Comparison of ENCODE assay signal across 10 cellular contexts in the genomic region with DNA sequence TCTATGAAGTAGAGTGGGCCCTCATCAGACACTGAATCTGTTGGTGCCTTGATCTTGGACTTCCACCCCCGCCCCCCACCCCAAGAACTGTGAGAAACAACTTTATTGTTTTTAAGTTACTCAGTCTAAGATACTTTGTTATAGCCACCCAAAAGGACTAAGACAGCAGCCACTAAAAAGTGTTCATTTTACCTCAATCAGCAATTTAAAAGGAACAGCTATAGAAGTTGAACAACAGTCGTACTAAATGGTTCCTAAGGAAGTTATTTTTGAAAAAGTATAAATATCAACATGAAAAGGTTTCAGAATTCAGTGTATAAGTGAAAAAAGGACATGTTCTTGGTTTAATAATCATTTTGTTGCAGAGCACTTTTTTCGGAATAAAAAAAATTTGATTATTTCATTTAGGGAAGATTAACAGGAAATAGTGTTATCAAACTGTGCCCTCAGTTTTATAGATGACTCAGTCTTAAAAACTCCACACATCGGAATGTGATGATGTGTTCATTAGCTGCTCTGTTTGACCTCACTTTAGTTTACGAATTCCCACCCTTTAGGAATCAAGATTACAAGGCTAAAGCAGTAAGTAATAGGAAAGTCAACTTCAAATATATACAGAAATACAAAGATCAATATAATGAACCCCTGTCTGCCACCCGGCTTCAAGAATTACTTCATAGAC.
DNase-seq lines count a peak whose midpoint lies in the region; ATAC-seq and TF ChIP-seq lines count a peak whose summit lies in the region.
"Had no signal": no experiment of that assay in that cellular context is flagged by ENCODE, and none has a peak within 500 bp of the region (broad histone marks: within the 10 kb centered on the region; RNA-seq: fewer than 3 reads in every experiment).

No MANE protein-coding gene starts in this region.

- H3K4me3 ChIP-seq in PC-3 (ENCODE audit: low read length) (no peak overlapping the region), epithelial cell of proximal tubule (ENCODE audit: low read depth, low read length) (no peak overlapping the region), mesodermal cell (ENCODE audit: extremely low read depth, insufficient read depth, low read length, poor library complexity, severe bottlenecking) (no peak overlapping the region)
- H3K4me3 ChIP-seq: HAP-1 had no signal

- ATAC-seq in PC-3, result no peak
- ATAC-seq in HG02970 (IDR thresholded peaks at IDR 0.05; ENCODE audit: low FRiP score, unreplicated experiment), result no peak
- no peak for ATAC-seq in HG03175 (IDR thresholded peaks at IDR 0.05; ENCODE audit: unreplicated experiment)
- no peak for ATAC-seq in HG03521 (IDR thresholded peaks at IDR 0.05; ENCODE audit: unreplicated experiment)

- H3K27me3 ChIP-seq in PC-3 (ENCODE audit: low read length), result no peaks in the 10 kb centered on the region

- H3K36me3 Mint-ChIP-seq in activated naive CD4-positive, alpha-beta T cell treated with anti-CD3 and anti-CD28 coated beads, Interleukin-2, amount 10 ng/mL, durations not matched to agents 7 days and 5 days, result peaks cover 47% of the 10 kb centered on the region

- H3K9me3 Mint-ChIP-seq in activated naive CD4-positive, alpha-beta T cell treated with anti-CD3 and anti-CD28 coated beads, Interleukin-2, amount 10 ng/mL, durations not matched to agents 7 days and 5 days, result peaks cover 12% of the 10 kb centered on the region

- DNase-seq in Caki2 (ENCODE audit: low read depth) (peak; percentile 46), PC-3 (peak; percentile 36), epithelial cell of proximal tubule (ENCODE audit: low read depth) (peak; percentile 66)
- no peak for DNase-seq in activated naive CD4-positive, alpha-beta T cell treated with anti-CD3 and anti-CD28 coated beads, Interleukin-2, amount 10 ng/mL, durations not matched to agents 7 days and 5 days
- DNase-seq: NCI-H1048 had no signal

- no peaks in the 10 kb centered on the region for H4K20me1 ChIP-seq in PC-3 (ENCODE audit: low read length)

- CTCF ChIA-PET in PC-3 (lab: Charles Lee), result interaction anchor here (0.7 kb wide), 1 partner anchor 60 kb away, joined by 3 read pairs; no protein-coding TSS in a partner anchor
- CTCF ChIA-PET in activated naive CD4-positive, alpha-beta T cell treated with anti-CD3 and anti-CD28 coated beads, Interleukin-2, amount 10 ng/mL, durations not matched to agents 7 days and 5 days (lab: Charles Lee), result no interaction called here

- H3K4me1 Mint-ChIP-seq in activated naive CD4-positive, alpha-beta T cell treated with anti-CD3 and anti-CD28 coated beads, Interleukin-2, amount 10 ng/mL, durations not matched to agents 7 days and 5 days, result no peaks in the 10 kb centered on the region

- WGBS in mesodermal cell (ENCODE audit: insufficient coverage in 2 of 2), 2 experiments, result 90 to 100% methylated on average over 1 to 4 of the region's 6 CpGs

- H3K79me2 ChIP-seq in PC-3 (ENCODE audit: low read length), result no peaks in the 10 kb centered on the region

- BruUV-seq in PC-3 (replicated peaks; lab: Mats Ljungman, UMichigan), result no TSS peak

- TF ChIP-seq CTCF in PC-3 (conservative IDR thresholded peaks at IDR 0.05; ENCODE audit: low read depth, low read length) (no peak), epithelial cell of proximal tubule (conservative IDR thresholded peaks at IDR 0.05; ENCODE audit: low read depth, low read length) (no peak)

- no peak overlapping the region for H3K27ac Mint-ChIP-seq in activated naive CD4-positive, alpha-beta T cell treated with anti-CD3 and anti-CD28 coated beads, Interleukin-2, amount 10 ng/mL, durations not matched to agents 7 days and 5 days

- H3K36me3 ChIP-seq in PC-3 (ENCODE audit: low read depth, low read length) (no peaks in the 10 kb centered on the region), mesodermal cell (ENCODE audit: control insufficient read depth, insufficient read depth, low read length) (peaks cover 16% of the 10 kb centered on the region)
- H3K36me3 ChIP-seq: HAP-1 had no signal

- no peak overlapping the region for H3K4me3 Mint-ChIP-seq in activated naive CD4-positive, alpha-beta T cell treated with anti-CD3 and anti-CD28 coated beads, Interleukin-2, amount 10 ng/mL, durations not matched to agents 7 days and 5 days

- H3K27ac ChIP-seq in PC-3 (ENCODE audit: low read length) (no peak overlapping the region), mesodermal cell (ENCODE audit: low read depth, low read length, severe bottlenecking) (peak overlapping the region; percentile 78)

- no peaks in the 10 kb centered on the region for H3K9me2 ChIP-seq in PC-3 (replicated peaks; ENCODE audit: low read length)

- H3K9ac ChIP-seq in PC-3 (ENCODE audit: low read length), result no peak overlapping the region

- no peak overlapping the region for H3K4me2 ChIP-seq in PC-3 (ENCODE audit: low read length)

- no peaks in the 10 kb centered on the region for H3K27me3 Mint-ChIP-seq in activated naive CD4-positive, alpha-beta T cell treated with anti-CD3 and anti-CD28 coated beads, Interleukin-2, amount 10 ng/mL, durations not matched to agents 7 days and 5 days

- intact Hi-C loops in PC-3 (cut with micrococcal nuclease), result no loop called here

- H3F3A ChIP-seq in PC-3 (ENCODE audit: low read length, unreplicated experiment), result no peaks in the 10 kb centered on the region

- in situ Hi-C loops in Caki2 (cut with HindIII; ENCODE audit: low pct_unique_long_range_greater_than_20kb, low sequenced_read_pairs), result loop anchor here (10.0 kb wide), 1 partner anchor 69 kb away; a partner anchor contains a TSS

- POLR2A ChIA-PET in PC-3 (lab: Charles Lee; ENCODE audit: unreplicated experiment), result no interaction called here

- H3K9me3 ChIP-seq in PC-3 (ENCODE audit: low read length) (no peaks in the 10 kb centered on the region), mesodermal cell (ENCODE audit: control insufficient read depth, low read length) (peaks cover 4% of the 10 kb centered on the region)
- H3K9me3 ChIP-seq: HAP-1 had no signal

- no peak overlapping the region for H2AFZ ChIP-seq in PC-3 (ENCODE audit: low read length)

- H3K4me1 ChIP-seq in PC-3 (ENCODE audit: insufficient read depth, low read length) (peaks cover 18% of the 10 kb centered on the region), mesodermal cell (ENCODE audit: control insufficient read depth, insufficient read depth, low read length, poor library complexity, severe bottlenecking) (peaks cover 8% of the 10 kb centered on the region)
- H3K4me1 ChIP-seq: HAP-1 had no signal
